Comparison of ENCODE assay signal across 7 cellular contexts in genomic region chr17:41308251-41308917, GRCh38. TPM values are rescaled to one million over a fixed set of nuclear protein-coding genes. Genes with fewer than 3 reads are reported as not detected.
DNase-seq lines count a peak whose midpoint lies in the region; ATAC-seq, FAIRE-seq and TF ChIP-seq lines count a peak whose summit lies in the region.

No MANE protein-coding gene starts in this region.

- WGBS in smooth muscle cell (ENCODE audit: low lambda C conversion rate): 95% methylated on average over 10 of the region's 10 CpGs

- DNase-seq in astrocyte (ENCODE audit: low read depth) (no peak), smooth muscle cell (lab: John Stamatoyannopoulos, UW; ENCODE audit: unreplicated experiment) (no peak), GM10248 (ENCODE audit: extremely low spot score) (no peak)

- peak overlapping the region; percentile 6 for H2AFZ ChIP-seq in SU-DHL-6 (ENCODE audit: low read depth, low read length, severe bottlenecking)
- peak overlapping the region; percentile 57 for H2AFZ ChIP-seq in astrocyte (ENCODE audit: low read depth, low read length)
- no peak overlapping the region for H2AFZ ChIP-seq in smooth muscle cell (ENCODE audit: low read depth)

- peaks cover 16% of the 10 kb centered on the region for H3K4me1 ChIP-seq in astrocyte (ENCODE audit: insufficient read depth, low read length)
- peaks cover 32 to 33% of the 10 kb centered on the region in 2 experiments for H3K4me1 ChIP-seq in neutrophil (ENCODE audit: control insufficient read depth in 1 of 2, insufficient read depth in 1 of 2, low read depth in 1 of 2, low read length in 1 of 2)
- H3K4me1 ChIP-seq in smooth muscle cell (ENCODE audit: low read depth): no peaks in the 10 kb centered on the region

- H3K4me1 Mint-ChIP-seq in astrocyte (ENCODE audit: low read depth, unreplicated experiment): no peaks in the 10 kb centered on the region

- peaks cover 40% of the 10 kb centered on the region for H3K27me3 Mint-ChIP-seq in astrocyte (ENCODE audit: low read depth, unreplicated experiment)

- peaks cover 8% of the 10 kb centered on the region for H3K9me3 Mint-ChIP-seq in astrocyte (ENCODE audit: unreplicated experiment)

- CTCF ChIA-PET in GM10248 (lab: Yijun Ruan, JAX): interaction anchor here (0.9 to 1.7 kb wide), 2 partner anchors 14 to 400 kb away, joined by 3 to 4 read pairs; no protein-coding TSS in a partner anchor

- peaks cover 15% of the 10 kb centered on the region for H3F3A ChIP-seq in SU-DHL-6 (ENCODE audit: insufficient read depth)
- H3F3A ChIP-seq in smooth muscle cell (ENCODE audit: low read depth): no peaks in the 10 kb centered on the region

- POLR2A ChIA-PET in GM10248 (lab: Yijun Ruan, JAX): no interaction called here

- H3K27me3 ChIP-seq in SU-DHL-6 (ENCODE audit: low read length) (no peaks in the 10 kb centered on the region), astrocyte (ENCODE audit: insufficient read depth, low read length) (no peaks in the 10 kb centered on the region), neutrophil (no peaks in the 10 kb centered on the region), smooth muscle cell (ENCODE audit: low read depth) (peaks cover 4% of the 10 kb centered on the region)

- H3K9me3 ChIP-seq in SU-DHL-6 (ENCODE audit: insufficient read depth, low read length): no peaks in the 10 kb centered on the region
- H3K9me3 ChIP-seq in astrocyte (ENCODE audit: insufficient read depth, low read depth, low read length): no peaks in the 10 kb centered on the region
- no peaks in the 10 kb centered on the region for H3K9me3 ChIP-seq in neutrophil
- H3K9me3 ChIP-seq in smooth muscle cell (replicated peaks; ENCODE audit: low read depth): no peaks in the 10 kb centered on the region

- TF ChIP-seq CTCF in SU-DHL-6 (IDR thresholded peaks at IDR 0.05; ENCODE audit: insufficient read depth, low read length, poor library complexity, severe bottlenecking) (no peak), astrocyte (IDR thresholded peaks at IDR 0.05; ENCODE audit: insufficient read depth, low read depth, low read length) (no peak), neutrophil (IDR thresholded peaks at IDR 0.05) (no peak), smooth muscle cell (IDR thresholded peaks at IDR 0.05; ENCODE audit: borderline replicate concordance, insufficient read depth, poor library complexity, severe bottlenecking) (no peak), GM10248 (IDR thresholded peaks at IDR 0.05; ENCODE audit: control extremely low read depth, extremely low read depth, low read depth, missing control alignments) (no peak)

- H3K9me2 ChIP-seq in SU-DHL-6 (replicated peaks; ENCODE audit: insufficient read depth, low read length): no peaks in the 10 kb centered on the region

- peak overlapping the region; percentile 31; the same call in 1 of the 2 replicates for H3K9ac ChIP-seq in SU-DHL-6 (ENCODE audit: low read length)
- H3K9ac ChIP-seq in astrocyte (ENCODE audit: low read length): no peak overlapping the region
- no peak overlapping the region for H3K9ac ChIP-seq in smooth muscle cell (ENCODE audit: low read depth)

- FAIRE-seq in astrocyte (lab: Jason Lieb, UNC): no peak

- H3K36me3 Mint-ChIP-seq in astrocyte (ENCODE audit: low read depth, unreplicated experiment): no peaks in the 10 kb centered on the region

- peak overlapping the region; percentile 92 for H3K27ac ChIP-seq in SU-DHL-6 (ENCODE audit: low read depth, low read length)
- no peak overlapping the region for H3K27ac ChIP-seq in astrocyte (ENCODE audit: low read depth, low read length)
- H3K27ac ChIP-seq in neutrophil: peak overlapping the region; percentile 91
- no peak overlapping the region for H3K27ac ChIP-seq in smooth muscle cell (ENCODE audit: low read depth)

- H4K20me1 ChIP-seq in SU-DHL-6 (ENCODE audit: low read depth, low read length) (no peaks in the 10 kb centered on the region), astrocyte (ENCODE audit: insufficient read depth, low read length) (no peaks in the 10 kb centered on the region), smooth muscle cell (ENCODE audit: low read depth) (no peaks in the 10 kb centered on the region)

- no peak overlapping the region for H3K27ac Mint-ChIP-seq in astrocyte (ENCODE audit: unreplicated experiment)

- H3K4me3 Mint-ChIP-seq in astrocyte (ENCODE audit: unreplicated experiment): no peak overlapping the region

- H3K79me2 ChIP-seq in SU-DHL-6 (ENCODE audit: insufficient read depth, low read length): no peaks in the 10 kb centered on the region
- no peaks in the 10 kb centered on the region for H3K79me2 ChIP-seq in astrocyte (ENCODE audit: insufficient read depth, low read length)
- no peaks in the 10 kb centered on the region for H3K79me2 ChIP-seq in smooth muscle cell (ENCODE audit: low read depth)

- no peak overlapping the region for H3K4me3 ChIP-seq in SU-DHL-6 (ENCODE audit: insufficient read depth, low read length, poor library complexity, severe bottlenecking)
- H3K4me3 ChIP-seq in astrocyte (ENCODE audit: insufficient read depth, low read depth, low read length): peak overlapping the region; percentile 21
- H3K4me3 ChIP-seq in neutrophil (ENCODE audit: low read depth in 1 of 2, low read length in 1 of 2): peak overlapping the region; percentile 68 to 69
- no peak overlapping the region for H3K4me3 ChIP-seq in smooth muscle cell

- ATAC-seq in HG03097 (IDR thresholded peaks at IDR 0.05; ENCODE audit: low FRiP score, unreplicated experiment): peak; percentile 72
- no peak for ATAC-seq in HG03469 (IDR thresholded peaks at IDR 0.05; ENCODE audit: unreplicated experiment)

- H3K36me3 ChIP-seq in SU-DHL-6 (ENCODE audit: low read length) (no peaks in the 10 kb centered on the region), astrocyte (ENCODE audit: insufficient read depth, low read length) (no peaks in the 10 kb centered on the region), neutrophil (no peaks in the 10 kb centered on the region), smooth muscle cell (ENCODE audit: low read depth) (no peaks in the 10 kb centered on the region)

- H3K4me2 ChIP-seq in SU-DHL-6 (ENCODE audit: low read depth, low read length, poor library complexity, severe bottlenecking): peak overlapping the region; percentile 63
- H3K4me2 ChIP-seq in astrocyte (ENCODE audit: low read length): peak overlapping the region; percentile 54
- no peak overlapping the region for H3K4me2 ChIP-seq in smooth muscle cell

RNA-seq across cellular contexts. Expression of gene KRTAP16-1, which starts 0.7 kb away (rescaled TPM):
- not detected in 2 replicates for total RNA-seq in astrocyte
- not detected in 2 replicates for total RNA-seq in smooth muscle cell
- not detected in 2 replicates for polyA plus RNA-seq in smooth muscle cell

RNA-seq across cellular contexts. Expression of gene KRTAP29-1, which starts 5.7 kb away (rescaled TPM):
- total RNA-seq in astrocyte: not detected in 2 replicates
- not detected in 2 replicates for total RNA-seq in smooth muscle cell
- polyA plus RNA-seq in smooth muscle cell: not detected in 2 replicates

RNA-seq across cellular contexts. Expression of gene KRTAP17-1, which starts 7.1 kb away (rescaled TPM):
- not detected in 2 replicates for total RNA-seq in astrocyte
- total RNA-seq in smooth muscle cell: not detected in 2 replicates
- polyA plus RNA-seq in smooth muscle cell: not detected in 2 replicates

RNA-seq across cellular contexts. Expression of gene KRTAP9-7, which starts 32.9 kb away (rescaled TPM):
- not detected in 2 replicates for total RNA-seq in astrocyte
- not detected in 2 replicates for total RNA-seq in smooth muscle cell
- not detected in 2 replicates for polyA plus RNA-seq in smooth muscle cell

RNA-seq across cellular contexts. Expression of gene KRT33A, which starts 42.2 kb away (rescaled TPM):
- total RNA-seq in astrocyte: not detected in 2 replicates
- 0.09 TPM in 1 of 2 replicates, not detected in the other for total RNA-seq in smooth muscle cell
- not detected in 2 replicates for polyA plus RNA-seq in smooth muscle cell

Comparison
In these comparisons a context has a peak if more than half of its experiments do, and no peak if none do; other contexts are left out.
1. H3K27ac ChIP-seq: peak in SU-DHL-6 (single experiment) and neutrophil (single experiment); none in astrocyte (single experiment) and smooth muscle cell (single experiment).
2. H3K4me3 ChIP-seq: peak in astrocyte (single experiment) and neutrophil (2 of 2); none in SU-DHL-6 (single experiment) and smooth muscle cell (single experiment).